14 cellular contexts compared by ENCODE assay signal in genomic region chr7:4655311-4655710, GRCh38. TPM values are rescaled to one million over a fixed set of nuclear protein-coding genes. Genes with fewer than 3 reads are reported as not detected.
DNase-seq lines count a peak whose midpoint lies in the region; ATAC-seq and TF ChIP-seq lines count a peak whose summit lies in the region.
"Had no signal": no experiment of that assay in that cellular context is flagged by ENCODE, and none has a peak within 500 bp of the region (broad histone marks: within the 10 kb centered on the region; RNA-seq: fewer than 3 reads in every experiment).

No MANE protein-coding gene starts in this region.

- H3K27ac Mint-ChIP-seq in stimulated activated naive B cell treated with anti-CD40 and anti-IgM and Interleukin-4, amounts not matched to agents 10 μg/mL and 1 μg/mL and 100 μg/mL, for 72 hours: peak overlapping the region; percentile 5
- H3K27ac Mint-ChIP-seq: CD4-positive, CD25-positive, alpha-beta regulatory T cell; IgD-negative memory B cell had no signal

- H3K9ac ChIP-seq in PC-3 (ENCODE audit: low read length) (no peak overlapping the region), mammary epithelial cell (ENCODE audit: insufficient read depth, low read length) (no peak overlapping the region)
- H3K9ac ChIP-seq: BLaER1 treated with 17β-estradiol and CSF1 and Interleukin-3, amounts not matched to agents 10 nM and 100 nM; GM23248 had no signal

- in situ Hi-C loops in mammary epithelial cell (cut with MboI; ENCODE audit: low sequenced_read_pairs in 2 of 2): no loop called here

- intact Hi-C loops in PC-3 (cut with micrococcal nuclease) (no loop called here), mammary epithelial cell (cut with micrococcal nuclease) (no loop called here)

- 23% methylated on average over 2 of the region's 2 CpGs for WGBS in mammary epithelial cell (ENCODE audit: low coverage, missing lambda C conversion rate)

- no peaks in the 10 kb centered on the region for H3F3A ChIP-seq in PC-3 (ENCODE audit: low read length, unreplicated experiment)

- no peak overlapping the region for H3K4me3 Mint-ChIP-seq in stimulated activated naive B cell treated with anti-CD40 and anti-IgM and Interleukin-4, amounts not matched to agents 10 μg/mL and 1 μg/mL and 100 μg/mL, for 72 hours
- H3K4me3 Mint-ChIP-seq: CD4-positive, CD25-positive, alpha-beta regulatory T cell; IgD-negative memory B cell had no signal

- H3K36me3 ChIP-seq in PC-3 (ENCODE audit: low read depth, low read length) (no peaks in the 10 kb centered on the region), mammary epithelial cell (ENCODE audit: insufficient read depth, low read length) (no peaks in the 10 kb centered on the region)
- H3K36me3 ChIP-seq: BLaER1 treated with 17β-estradiol and CSF1 and Interleukin-3, amounts not matched to agents 10 nM and 100 nM had no signal

- H3K4me1 Mint-ChIP-seq in stimulated activated naive B cell treated with anti-CD40 and anti-IgM and Interleukin-4, amounts not matched to agents 10 μg/mL and 1 μg/mL and 100 μg/mL, for 72 hours: peaks cover 3 to 12% of the 10 kb centered on the region in 2 donors
- H3K4me1 Mint-ChIP-seq: CD4-positive, CD25-positive, alpha-beta regulatory T cell had no signal

- DNase-seq in PC-3 (no peak), mammary epithelial cell (peak; percentile 79), foreskin keratinocyte (peak; percentile 70 to 85), cortex of kidney (lab: John Stamatoyannopoulos, UW) (no peak)
- DNase-seq in stimulated activated naive B cell treated with anti-CD40 and anti-IgM and Interleukin-4, amounts not matched to agents 10 μg/mL and 1 μg/mL and 100 μg/mL, for 72 hours: no peak
- no peak for DNase-seq in central memory CD4-positive, alpha-beta T cell
- DNase-seq: 8988T; CD4-positive, CD25-positive, alpha-beta regulatory T cell; DMS53; GF-D8; GM23248 had no signal

- no peaks in the 10 kb centered on the region for H3K4me1 ChIP-seq in PC-3 (ENCODE audit: insufficient read depth, low read length)
- no peaks in the 10 kb centered on the region for H3K4me1 ChIP-seq in mammary epithelial cell (ENCODE audit: insufficient read depth, low read length)
- H3K4me1 ChIP-seq in foreskin keratinocyte: no peaks in the 10 kb centered on the region

- no peak overlapping the region for H3K4me3 ChIP-seq in PC-3 (ENCODE audit: low read length)
- H3K4me3 ChIP-seq in mammary epithelial cell (replicated peaks in 1 of 3; ENCODE audit: insufficient read depth in 1 of 3, low read depth in 2 of 3, low read length in 3 of 3): no peak overlapping the region
- H3K4me3 ChIP-seq: BLaER1 treated with 17β-estradiol and CSF1 and Interleukin-3, amounts not matched to agents 10 nM and 100 nM; GM23248 had no signal

- POLR2A ChIA-PET in PC-3 (lab: Charles Lee; ENCODE audit: unreplicated experiment): no interaction called here

- TF ChIP-seq CTCF in PC-3 (conservative IDR thresholded peaks at IDR 0.05; ENCODE audit: low read depth, low read length) (no peak), mammary epithelial cell (conservative IDR thresholded peaks at IDR 0.05 in 1 of 2, IDR thresholded peaks at IDR 0.05 in 1 of 2; ENCODE audit: extremely low read depth in 1 of 2, insufficient read depth in 1 of 2, low read depth in 1 of 2, low read length in 2 of 2) (no peak), foreskin keratinocyte (conservative IDR thresholded peaks at IDR 0.05) (no peak)

- no peak overlapping the region for H2AFZ ChIP-seq in PC-3 (ENCODE audit: low read length)
- H2AFZ ChIP-seq in mammary epithelial cell (ENCODE audit: low read depth, low read length): no peak overlapping the region
- H2AFZ ChIP-seq: GM23248 had no signal

- H3K27me3 Mint-ChIP-seq in stimulated activated naive B cell treated with anti-CD40 and anti-IgM and Interleukin-4, amounts not matched to agents 10 μg/mL and 1 μg/mL and 100 μg/mL, for 72 hours: peaks cover 9 to 10% of the 10 kb centered on the region in 2 donors

- H3K27ac ChIP-seq in PC-3 (ENCODE audit: low read length) (no peak overlapping the region), mammary epithelial cell (ENCODE audit: insufficient read depth, low read depth, low read length) (no peak overlapping the region), foreskin keratinocyte (no peak overlapping the region)
- H3K27ac ChIP-seq: BLaER1 treated with 17β-estradiol and CSF1 and Interleukin-3, amounts not matched to agents 10 nM and 100 nM; GM23248 had no signal

- peaks cover 15 to 19% of the 10 kb centered on the region in 2 donors for H3K9me3 Mint-ChIP-seq in stimulated activated naive B cell treated with anti-CD40 and anti-IgM and Interleukin-4, amounts not matched to agents 10 μg/mL and 1 μg/mL and 100 μg/mL, for 72 hours

- no peaks in the 10 kb centered on the region for H3K9me3 ChIP-seq in PC-3 (ENCODE audit: low read length)
- peaks cover 9% of the 10 kb centered on the region for H3K9me3 ChIP-seq in mammary epithelial cell (replicated peaks; ENCODE audit: insufficient read depth, low read length)

- H3K27me3 ChIP-seq in PC-3 (ENCODE audit: low read length) (no peaks in the 10 kb centered on the region), mammary epithelial cell (ENCODE audit: insufficient read depth, low read length) (no peaks in the 10 kb centered on the region), foreskin keratinocyte (no peaks in the 10 kb centered on the region)
- H3K27me3 ChIP-seq: BLaER1 treated with 17β-estradiol and CSF1 and Interleukin-3, amounts not matched to agents 10 nM and 100 nM had no signal

- dilution Hi-C loops in mammary epithelial cell (cut with HindIII; ENCODE audit: low sequenced_read_pairs): no loop called here

- no peaks in the 10 kb centered on the region for H3K9me2 ChIP-seq in PC-3 (replicated peaks; ENCODE audit: low read length)

- peak; percentile 37; the same call in 1 of the 2 replicates for ATAC-seq in PC-3
- ATAC-seq in foreskin keratinocyte: peak; percentile 91
- ATAC-seq in stimulated activated naive B cell treated with anti-CD40 and anti-IgM and Interleukin-4, amounts not matched to agents 10 μg/mL and 1 μg/mL and 100 μg/mL, for 72 hours (replicated peaks): no peak
- no peak for ATAC-seq in HG03108 (IDR thresholded peaks at IDR 0.05; ENCODE audit: unreplicated experiment)

- H3K4me2 ChIP-seq in PC-3 (ENCODE audit: low read length) (no peak overlapping the region), mammary epithelial cell (ENCODE audit: insufficient read depth, low read depth, low read length) (no peak overlapping the region)

- peaks cover 12 to 17% of the 10 kb centered on the region in 2 donors for H3K36me3 Mint-ChIP-seq in stimulated activated naive B cell treated with anti-CD40 and anti-IgM and Interleukin-4, amounts not matched to agents 10 μg/mL and 1 μg/mL and 100 μg/mL, for 72 hours

- no peaks in the 10 kb centered on the region for H3K79me2 ChIP-seq in PC-3 (ENCODE audit: low read length)
- H3K79me2 ChIP-seq in mammary epithelial cell (ENCODE audit: insufficient read depth, low read length): no peaks in the 10 kb centered on the region

- H4K20me1 ChIP-seq in PC-3 (ENCODE audit: low read length) (no peaks in the 10 kb centered on the region), mammary epithelial cell (ENCODE audit: insufficient read depth, low read length) (no peaks in the 10 kb centered on the region)
- H4K20me1 ChIP-seq: BLaER1 treated with 17β-estradiol and CSF1 and Interleukin-3, amounts not matched to agents 10 nM and 100 nM had no signal

- BruUV-seq in PC-3 (replicated peaks; lab: Mats Ljungman, UMichigan): no TSS peak
- no TSS peak for BruUV-seq in mammary epithelial cell (replicated peaks; lab: Mats Ljungman, UMichigan)

- CTCF ChIA-PET in PC-3 (lab: Charles Lee): no interaction called here
- CTCF ChIA-PET in mammary epithelial cell (lab: Charles Lee; ENCODE audit: low non-redundant PET): no interaction called here

RNA-seq across cellular contexts. Expression of gene FOXK1, which starts 26.8 kb away (rescaled TPM):
- 13.2 and 22.8 TPM in 2 replicates for total RNA-seq in PC-3 (2014; rRNA removed)
- 10 to 100 TPM; 32.7 to 48.2 TPM for total RNA-seq in mammary epithelial cell
- polyA plus RNA-seq in mammary epithelial cell: 10.2 TPM
- polyA minus RNA-seq in mammary epithelial cell: 46.5 TPM
- 20.9 and 22.2 TPM in 2 replicates for total RNA-seq in foreskin keratinocyte
- polyA plus RNA-seq in foreskin keratinocyte: 3.6 and 3.8 TPM in 2 replicates

Comparison
In these comparisons a context has a peak if more than half of its experiments do, and no peak if none do; other contexts are left out.
1. ATAC-seq: peak in PC-3 (single experiment) and foreskin keratinocyte (single experiment); none in stimulated activated naive B cell treated with anti-CD40 and anti-IgM and Interleukin-4, amounts not matched to agents 10 μg/mL and 1 μg/mL and 100 μg/mL, for 72 hours (0 of 2) and HG03108 (single experiment).
2. DNase-seq: peak in mammary epithelial cell (single experiment) and foreskin keratinocyte (2 of 2); none in PC-3 (single experiment), stimulated activated naive B cell treated with anti-CD40 and anti-IgM and Interleukin-4, amounts not matched to agents 10 μg/mL and 1 μg/mL and 100 μg/mL, for 72 hours (single experiment), central memory CD4-positive, alpha-beta T cell (single experiment) and cortex of kidney (single experiment).